1 cellular context compared by ENCODE assay signal in the genomic region with DNA sequence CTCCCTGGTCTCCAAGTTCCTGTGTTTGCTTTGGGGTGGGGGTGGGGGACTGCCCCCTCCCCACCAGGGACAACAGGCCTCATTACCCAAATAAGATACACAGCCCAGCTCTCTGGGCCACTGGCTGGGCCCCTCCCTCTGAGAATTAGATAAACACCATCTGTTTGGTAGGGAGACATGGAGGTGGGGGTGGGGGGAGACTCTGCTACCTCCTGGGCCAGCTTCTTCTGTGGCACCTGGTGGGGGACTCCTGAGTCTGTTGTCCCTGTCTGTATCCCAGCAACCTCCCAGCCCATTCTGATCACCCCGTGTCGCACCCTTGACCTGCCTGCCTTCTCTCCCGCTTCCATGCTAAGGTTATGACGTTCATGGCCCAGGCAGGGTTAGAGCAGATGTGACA.
TF ChIP-seq lines count a peak whose summit lies in the region.

No MANE protein-coding gene starts in this region.

TF ChIP-seq in K562, 482 proteins besides CTCF, POLR2A, EP300 and RAD21:
- TF ChIP-seq CBFA2T3 (IDR thresholded peaks at IDR 0.05) (0 out of 2 replicates have a peak, but pooled peaks have one; percentile 8), MAFK (IDR thresholded peaks at IDR 0.05; ENCODE audit: low read length) (no peak)
